ENCODE assay signal across 9 cellular contexts in genomic region chr4:3202836-3203820, GRCh38.
A peak's percentile ranks its signal among the peaks of the same experiment; 100 is the strongest.
DNase-seq lines count a peak whose midpoint lies in the region; ATAC-seq lines count a peak whose summit lies in the region.
"Had no signal": no experiment of that assay in that cellular context is flagged by ENCODE, and none has a peak within 500 bp of the region (broad histone marks: within the 10 kb centered on the region; RNA-seq: fewer than 3 reads in every experiment).

No MANE protein-coding gene starts in this region.

- peak overlapping the region; percentile 39 for H3K4me3 Mint-ChIP-seq in memory B cell
- peak overlapping the region; percentile 49 for H3K4me3 Mint-ChIP-seq in stimulated activated naive CD8-positive, alpha-beta T cell treated with anti-CD3 and anti-CD28 coated beads, Interleukin-15, Interleukin-2, amounts not matched to agents 100 ng/mL and 50 ng/mL, for 24 hours

- ATAC-seq in HG02798 (IDR thresholded peaks at IDR 0.05; ENCODE audit: poor library complexity, unreplicated experiment) (peak; percentile 38), memory B cell (ENCODE audit: low read depth) (peak; percentile 83), HG02623 (IDR thresholded peaks at IDR 0.05; ENCODE audit: unreplicated experiment) (no peak)

- no peaks in the 10 kb centered on the region for H3K9me3 Mint-ChIP-seq in memory B cell
- H3K9me3 Mint-ChIP-seq in stimulated activated naive CD8-positive, alpha-beta T cell treated with anti-CD3 and anti-CD28 coated beads, Interleukin-15, Interleukin-2, amounts not matched to agents 100 ng/mL and 50 ng/mL, for 24 hours, result no peaks in the 10 kb centered on the region

- peaks cover 16% of the 10 kb centered on the region for H3K4me1 Mint-ChIP-seq in memory B cell
- peaks cover 38% of the 10 kb centered on the region for H3K4me1 Mint-ChIP-seq in stimulated activated naive CD8-positive, alpha-beta T cell treated with anti-CD3 and anti-CD28 coated beads, Interleukin-15, Interleukin-2, amounts not matched to agents 100 ng/mL and 50 ng/mL, for 24 hours (ENCODE audit: low read depth)

- H3K27ac Mint-ChIP-seq in memory B cell, result peak overlapping the region; percentile 68
- H3K27ac Mint-ChIP-seq in stimulated activated naive CD8-positive, alpha-beta T cell treated with anti-CD3 and anti-CD28 coated beads, Interleukin-15, Interleukin-2, amounts not matched to agents 100 ng/mL and 50 ng/mL, for 24 hours, result peak overlapping the region; percentile 76

- H3K27me3 Mint-ChIP-seq in memory B cell, result no peaks in the 10 kb centered on the region
- H3K27me3 Mint-ChIP-seq in stimulated activated naive CD8-positive, alpha-beta T cell treated with anti-CD3 and anti-CD28 coated beads, Interleukin-15, Interleukin-2, amounts not matched to agents 100 ng/mL and 50 ng/mL, for 24 hours, result no peaks in the 10 kb centered on the region

- DNase-seq in activated T-cell treated with anti-CD3 and anti-CD28 coated beads, Interleukin-2, amount 50 U/mL, for 48 hours, result peak; percentile 59 to 62
- DNase-seq in memory B cell (ENCODE audit: low spot score in 2 of 2) (no peak), putamen (ENCODE audit: low spot score) (no peak), RKO (ENCODE audit: low spot score) (no peak)
- no peak for DNase-seq in effector CD4-positive, alpha-beta T cell
- DNase-seq: NCI-H1048 had no signal

- peaks cover 17% of the 10 kb centered on the region for H3K36me3 Mint-ChIP-seq in memory B cell
- H3K36me3 Mint-ChIP-seq in stimulated activated naive CD8-positive, alpha-beta T cell treated with anti-CD3 and anti-CD28 coated beads, Interleukin-15, Interleukin-2, amounts not matched to agents 100 ng/mL and 50 ng/mL, for 24 hours (ENCODE audit: low read depth), result peaks cover 48% of the 10 kb centered on the region

Comparison
In these comparisons a context has a peak if more than half of its experiments do, and no peak if none do; other contexts are left out.
1. DNase-seq: peak in activated T-cell treated with anti-CD3 and anti-CD28 coated beads, Interleukin-2, amount 50 U/mL, for 48 hours (2 of 2); none in memory B cell (0 of 2), effector CD4-positive, alpha-beta T cell (single experiment), putamen (single experiment) and RKO (single experiment).